ENCODE assay signal across 26 cellular contexts in the genomic region with DNA sequence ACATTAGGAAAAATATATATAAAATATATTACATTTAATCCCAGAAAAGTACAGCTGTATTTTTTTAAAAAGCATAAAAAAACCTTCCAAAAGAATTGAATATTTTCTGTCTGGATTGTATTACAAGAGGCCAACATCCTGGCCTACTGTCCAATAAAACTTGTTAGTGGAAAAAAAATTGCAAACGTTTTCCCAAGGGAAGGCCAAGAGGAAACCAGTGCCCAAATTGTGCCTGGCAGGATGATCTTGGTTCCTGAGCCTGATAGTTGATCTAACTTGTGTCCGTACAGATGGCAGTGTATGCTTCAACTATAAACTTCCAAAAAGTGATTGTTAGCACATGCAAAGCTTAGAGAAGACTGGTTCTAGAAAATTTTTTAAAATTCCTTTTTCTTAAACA.
DNase-seq lines count a peak whose midpoint lies in the region; ATAC-seq and TF ChIP-seq lines count a peak whose summit lies in the region.
"Had no signal": no experiment of that assay in that cellular context is flagged by ENCODE, and none has a peak within 500 bp of the region (broad histone marks: within the 10 kb centered on the region; RNA-seq: fewer than 3 reads in every experiment).

No MANE protein-coding gene starts in this region.

- intact Hi-C loops in IMR-90 (cut with micrococcal nuclease), result no loop called here

- DNase-seq in BE2C (peak; percentile 8), IMR-90 (no peak), cardiac fibroblast (ENCODE audit: low read depth in 2 of 2) (peak; percentile 15 to 23), lung (ENCODE audit: low spot score) (no peak), HAP-1 (ENCODE audit: low spot score in 2 of 2) (no peak), globus pallidus (ENCODE audit: low spot score) (no peak)
- DNase-seq: activated CD4-positive, alpha-beta T cell treated with anti-CD3 and anti-CD28 coated beads, Interleukin-2, amount 10 ng/mL, durations not matched to agents 7 days and 5 days; activated CD8-positive, alpha-beta memory T cell treated with anti-CD3 and anti-CD28 coated beads, Interleukin-2, amount 10 ng/mL, durations not matched to agents 7 days and 5 days; activated naive CD4-positive, alpha-beta T cell treated with anti-CD3 and anti-CD28 coated beads for 36 hours; activated T-cell treated with anti-CD3 and anti-CD28 coated beads, Interleukin-2, amount 50 U/mL, for 72 hours; amniotic stem cell; CD4-positive, alpha-beta T cell; colonic mucosa; endodermal cell; left colon; midbrain; natural killer cell; NCI-H1105 treated with DMSO at 0.1 percent for 48 hours; NCI-H2081; NCI-H510A; T1000 had no signal

- no peak overlapping the region for H4K91ac ChIP-seq in IMR-90 (ENCODE audit: insufficient read depth, low read depth, low read length)

- H3K27ac ChIP-seq in IMR-90 (ENCODE audit: insufficient read depth, low read length) (no peak overlapping the region), lung (ENCODE audit: low read depth in 1 of 2, low read length in 1 of 2) (peak overlapping the region; percentile 29 to 47)
- H3K27ac ChIP-seq: breast epithelium, colonic mucosa, suprapubic skin had no signal

- TF ChIP-seq RAD21 in IMR-90 (IDR thresholded peaks at IDR 0.05; ENCODE audit: low read length), result no peak

- H3K4ac ChIP-seq in IMR-90 (ENCODE audit: low read depth, low read length), result no peak overlapping the region

- no peak for TF ChIP-seq POLR2A in IMR-90 (IDR thresholded peaks at IDR 0.05; ENCODE audit: low read depth, low read length)

- no peak for TF ChIP-seq CTCF in BE2C (IDR thresholded peaks at IDR 0.05; ENCODE audit: low read depth, low read length)
- TF ChIP-seq CTCF in IMR-90 (conservative IDR thresholded peaks at IDR 0.05; ENCODE audit: low read depth, low read length), result no peak
- TF ChIP-seq CTCF in cardiac fibroblast (IDR thresholded peaks at IDR 0.05; ENCODE audit: low read depth, low read length), result no peak
- TF ChIP-seq CTCF in lung (IDR thresholded peaks at IDR 0.05; ENCODE audit: control extremely low read depth, extremely low read depth), result no peak

- H2AFZ ChIP-seq in IMR-90 (replicated peaks; ENCODE audit: low read length, poor library complexity), result no peak overlapping the region

- H4K5ac ChIP-seq in IMR-90 (ENCODE audit: low read depth, low read length), result no peak overlapping the region

- H3K4me1 ChIP-seq in BE2C, result no peaks in the 10 kb centered on the region
- H3K4me1 ChIP-seq in IMR-90 (ENCODE audit: control insufficient read depth, insufficient read depth, low read length), result 0 out of 2 replicates have a peak, but pooled peaks cover 6% of the 10 kb centered on the region
- peaks cover 0 to 2% of the 10 kb centered on the region in 2 donors for H3K4me1 ChIP-seq in lung (ENCODE audit: control insufficient read depth in 2 of 2, insufficient read depth in 2 of 2, low read length in 2 of 2)
- peaks cover 14% of the 10 kb centered on the region for H3K4me1 ChIP-seq in HAP-1
- H3K4me1 ChIP-seq: breast epithelium, colonic mucosa had no signal

- H2BK120ac ChIP-seq in IMR-90 (ENCODE audit: low read depth, low read length), result no peak overlapping the region

- CTCF ChIA-PET in IMR-90 (lab: Yijun Ruan, JAX), result no interaction called here

- no peaks in the 10 kb centered on the region for H3K9me3 ChIP-seq in BE2C
- H3K9me3 ChIP-seq in IMR-90 (ENCODE audit: control insufficient read depth, insufficient read depth, low read length), result no peaks in the 10 kb centered on the region
- no peaks in the 10 kb centered on the region for H3K9me3 ChIP-seq in lung (ENCODE audit: control insufficient read depth in 2 of 2, insufficient read depth in 1 of 2, low read length in 1 of 2)
- H3K9me3 ChIP-seq in HAP-1, result no peaks in the 10 kb centered on the region
- H3K9me3 ChIP-seq: breast epithelium, colonic mucosa, suprapubic skin had no signal

- no peak overlapping the region for H3K9ac ChIP-seq in IMR-90 (ENCODE audit: low read depth, low read length)

- dilution Hi-C loops in IMR-90 (cut with HindIII; ENCODE audit: low sequenced_read_pairs, unreplicated experiment), result no loop called here

- H3K36me3 ChIP-seq in BE2C (no peaks in the 10 kb centered on the region), IMR-90 (ENCODE audit: control insufficient read depth, insufficient read depth, low read length) (no peaks in the 10 kb centered on the region), lung (ENCODE audit: control insufficient read depth in 2 of 2, insufficient read depth in 2 of 2, low read length in 2 of 2) (peaks cover 0 to 12% of the 10 kb centered on the region in 2 donors), HAP-1 (replicated peaks) (peaks cover 4% of the 10 kb centered on the region; the same call in 1 of the 2 replicates)
- H3K36me3 ChIP-seq: breast epithelium, colonic mucosa, suprapubic skin had no signal

- H3K56ac ChIP-seq in IMR-90 (ENCODE audit: extremely low read depth, insufficient read depth, low read length), result no peak overlapping the region

- no peaks in the 10 kb centered on the region for H4K20me1 ChIP-seq in IMR-90 (ENCODE audit: insufficient read depth, low read length)

- in situ Hi-C loops in IMR-90 (cut with MboI; ENCODE audit: low sequenced_read_pairs) (no loop called here), HAP-1 (cut with MboI; ENCODE audit: low sequenced_read_pairs) (no loop called here)

- H2BK15ac ChIP-seq in IMR-90 (ENCODE audit: low read depth, low read length), result peak overlapping the region; percentile 12; the same call in 1 of the 3 replicates

- H2AK5ac ChIP-seq in IMR-90 (ENCODE audit: low read depth, low read length), result no peak overlapping the region

- H3K23ac ChIP-seq in IMR-90 (ENCODE audit: low read depth, low read length), result no peak overlapping the region

- H3K4me2 ChIP-seq in IMR-90 (ENCODE audit: low read depth, low read length), result no peak overlapping the region; the same call in 1 of the 2 replicates
- H3K4me2 ChIP-seq: smooth muscle cell had no signal

- H3K79me1 ChIP-seq in IMR-90 (ENCODE audit: low read depth in 1 of 2, low read length in 2 of 2), result no peaks in the 10 kb centered on the region

- H3K14ac ChIP-seq in IMR-90 (replicated peaks; ENCODE audit: low read depth, low read length), result no peak overlapping the region

- no TSS peak for BruUV-seq in IMR-90 (replicated peaks; lab: Mats Ljungman, UMichigan)

- H3K4me3 ChIP-seq in BE2C (ENCODE audit: low read depth, low read length) (no peak overlapping the region), IMR-90 (ENCODE audit: insufficient read depth, low read depth, low read length) (no peak overlapping the region), cardiac fibroblast (replicated peaks in 1 of 2; ENCODE audit: low read depth in 2 of 2, low read length in 2 of 2) (no peak overlapping the region), lung (no peak overlapping the region), HAP-1 (no peak overlapping the region)
- H3K4me3 ChIP-seq: breast epithelium, colonic mucosa, smooth muscle cell, suprapubic skin had no signal

- no peak overlapping the region for H4K8ac ChIP-seq in IMR-90 (ENCODE audit: low read depth in 2 of 2, low read length in 2 of 2)

- H3K27me3 ChIP-seq in BE2C, result no peaks in the 10 kb centered on the region
- peaks cover 13% of the 10 kb centered on the region for H3K27me3 ChIP-seq in IMR-90 (ENCODE audit: control insufficient read depth, insufficient read depth, low read length)
- H3K27me3 ChIP-seq in lung (ENCODE audit: control insufficient read depth, insufficient read depth), result no peaks in the 10 kb centered on the region
- no peaks in the 10 kb centered on the region for H3K27me3 ChIP-seq in HAP-1 (ENCODE audit: low read depth)
- H3K27me3 ChIP-seq: breast epithelium, colonic mucosa, suprapubic skin had no signal

- no peak overlapping the region for H3K18ac ChIP-seq in IMR-90 (ENCODE audit: low read depth, low read length)

- H3K9me1 ChIP-seq in IMR-90 (ENCODE audit: insufficient read depth, low read length), result no peaks in the 10 kb centered on the region

- no peak overlapping the region for H2AK9ac ChIP-seq in IMR-90 (replicated peaks; ENCODE audit: low read depth, low read length, poor library complexity)

- no peak overlapping the region for H2BK5ac ChIP-seq in IMR-90 (ENCODE audit: low read depth, low read length, poor library complexity, severe bottlenecking)

- ATAC-seq in IMR-90 (ENCODE audit: low read depth) (no peak; the same call in 1 of the 2 replicates), lung (ENCODE audit: insufficient read depth, low FRiP score) (no peak), GM18520 (IDR thresholded peaks at IDR 0.05; ENCODE audit: unreplicated experiment) (no peak)
- ATAC-seq: activated CD8-positive, alpha-beta memory T cell treated with anti-CD3 and anti-CD28 coated beads, Interleukin-2, amount 10 ng/mL, durations not matched to agents 7 days and 5 days; activated T-cell treated with anti-CD3 and anti-CD28 coated beads, Interleukin-2, amount 50 U/mL, for 72 hours; left colon; natural killer cell; stimulated activated effector memory CD8-positive, alpha-beta T cell treated with anti-CD3 and anti-CD28 coated beads, Interleukin-12 subunit alpha, Interleukin-12 subunit beta, amount 100 ng/mL, for 72 hours had no signal

- WGBS in IMR-90 (ENCODE audit: extremely low coverage in 2 of 2, insufficient read length in 1 of 2), 2 experiments, result no CpG with 5 or more reads among the region's 2 CpGs
- 47 to 75% methylated on average over 2 of the region's 2 CpGs for WGBS in lung, 2 donors

- POLR2A ChIA-PET in IMR-90 (lab: Charles Lee; ENCODE audit: unreplicated experiment), result no interaction called here

- no peak overlapping the region for H2BK20ac ChIP-seq in IMR-90 (ENCODE audit: low read depth, low read length)

TF ChIP-seq in IMR-90, 13 proteins besides CTCF, POLR2A, EP300 and RAD21 (continues in another document):
- TF ChIP-seq, protein P1, sequence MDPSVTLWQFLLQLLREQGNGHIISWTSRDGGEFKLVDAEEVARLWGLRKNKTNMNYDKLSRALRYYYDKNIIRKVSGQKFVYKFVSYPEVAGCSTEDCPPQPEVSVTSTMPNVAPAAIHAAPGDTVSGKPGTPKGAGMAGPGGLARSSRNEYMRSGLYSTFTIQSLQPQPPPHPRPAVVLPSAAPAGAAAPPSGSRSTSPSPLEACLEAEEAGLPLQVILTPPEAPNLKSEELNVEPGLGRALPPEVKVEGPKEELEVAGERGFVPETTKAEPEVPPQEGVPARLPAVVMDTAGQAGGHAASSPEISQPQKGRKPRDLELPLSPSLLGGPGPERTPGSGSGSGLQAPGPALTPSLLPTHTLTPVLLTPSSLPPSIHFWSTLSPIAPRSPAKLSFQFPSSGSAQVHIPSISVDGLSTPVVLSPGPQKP (IDR thresholded peaks at IDR 0.05; ENCODE audit: borderline replicate concordance, low read depth, low read length), result no peak
- TF ChIP-seq NFE2L2 (IDR thresholded peaks at IDR 0.05; ENCODE audit: low read depth, low read length) (no peak), MAZ (IDR thresholded peaks at IDR 0.05; ENCODE audit: borderline replicate concordance, low read depth, low read length) (no peak), RFX5 (IDR thresholded peaks at IDR 0.05; ENCODE audit: low read depth, low read length) (no peak), CEBPB (IDR thresholded peaks at IDR 0.05; ENCODE audit: low read depth, low read length) (no peak), MXI1 (IDR thresholded peaks at IDR 0.05; ENCODE audit: borderline replicate concordance, low read depth, low read length) (no peak), MAFK (IDR thresholded peaks at IDR 0.05; ENCODE audit: low read depth, low read length) (no peak)

Comparison
In these comparisons a context has a peak if more than half of its experiments do, and no peak if none do; other contexts are left out.
1. DNase-seq: peak in BE2C (single experiment) and cardiac fibroblast (2 of 2); none in IMR-90 (single experiment), lung (single experiment), HAP-1 (0 of 2) and globus pallidus (single experiment).